ENCODE assay signal across 12 cellular contexts in genomic region chr3:38227989-38228388, GRCh38. TPM values are rescaled to one million over a fixed set of nuclear protein-coding genes. Genes with fewer than 3 reads are reported as not detected.
DNase-seq lines count a peak whose midpoint lies in the region; ATAC-seq, FAIRE-seq and TF ChIP-seq lines count a peak whose summit lies in the region.
"Had no signal": no experiment of that assay in that cellular context is flagged by ENCODE, and none has a peak within 500 bp of the region (broad histone marks: within the 10 kb centered on the region; RNA-seq: fewer than 3 reads in every experiment).

No MANE protein-coding gene starts in this region.

- no peaks in the 10 kb centered on the region for H3K9me3 Mint-ChIP-seq in astrocyte (ENCODE audit: unreplicated experiment)
- H3K9me3 Mint-ChIP-seq: CD4-positive, alpha-beta T cell had no signal

- DNase-seq in ACHN = peak; percentile 9
- DNase-seq in HFF-Myc (ENCODE audit: extremely low read depth, low read depth) = peak; percentile 15
- peak; percentile 47 for DNase-seq in astrocyte (ENCODE audit: low read depth)
- DNase-seq in left ventricle myocardium superior = no peak
- no peak for DNase-seq in DMS53 (lab: John Stamatoyannopoulos, UW)
- no peak for DNase-seq in gastrocnemius medialis
- DNase-seq: CD4-positive, alpha-beta T cell; NCI-H1417 treated with DMSO at 0.1 percent for 48 hours; stimulated activated CD4-positive, alpha-beta T cell treated with anti-CD3 and anti-CD28 coated beads, Interleukin-12 subunit alpha, Interleukin-12 subunit beta, amount 100 ng/mL, for 4 hours had no signal

- H3K27ac ChIP-seq in astrocyte (ENCODE audit: low read depth, low read length) (peak overlapping the region; percentile 29), gastrocnemius medialis (no peak overlapping the region)

- no peak overlapping the region for H2AFZ ChIP-seq in astrocyte (ENCODE audit: low read depth, low read length)

- H3K4me3 Mint-ChIP-seq in astrocyte (ENCODE audit: unreplicated experiment) = no peak overlapping the region
- H3K4me3 Mint-ChIP-seq: CD4-positive, alpha-beta T cell had no signal

- peak overlapping the region; percentile 20 for H3K9ac ChIP-seq in astrocyte (ENCODE audit: low read length)

- no peaks in the 10 kb centered on the region for H4K20me1 ChIP-seq in astrocyte (ENCODE audit: insufficient read depth, low read length)

- H3K4me3 ChIP-seq in HFF-Myc (replicated peaks; ENCODE audit: low read depth, low read length) (no peak overlapping the region), astrocyte (ENCODE audit: insufficient read depth, low read depth, low read length) (no peak overlapping the region), gastrocnemius medialis (no peak overlapping the region)

- no peak for TF ChIP-seq POLR2A in gastrocnemius medialis (IDR thresholded peaks at IDR 0.05)

- FAIRE-seq in astrocyte (lab: Jason Lieb, UNC) = peak; percentile 52
- FAIRE-seq: TTC549 had no signal

- intact Hi-C loops in left ventricle myocardium superior (cut with micrococcal nuclease) (no loop called here), gastrocnemius medialis (cut with DNase I; ENCODE audit: low total_unique reads) (no loop called here)

- H3K79me2 ChIP-seq in astrocyte (ENCODE audit: insufficient read depth, low read length) = peaks cover 5% of the 10 kb centered on the region

- no peaks in the 10 kb centered on the region for H3K9me3 ChIP-seq in astrocyte (ENCODE audit: insufficient read depth, low read depth, low read length)
- no peaks in the 10 kb centered on the region for H3K9me3 ChIP-seq in gastrocnemius medialis

- H3K27me3 Mint-ChIP-seq in astrocyte (ENCODE audit: low read depth, unreplicated experiment) = no peaks in the 10 kb centered on the region
- H3K27me3 Mint-ChIP-seq: CD4-positive, alpha-beta T cell had no signal

- no peak overlapping the region for H3K27ac Mint-ChIP-seq in astrocyte (ENCODE audit: unreplicated experiment)
- H3K27ac Mint-ChIP-seq: CD4-positive, alpha-beta T cell had no signal

- H3K4me1 ChIP-seq in astrocyte (ENCODE audit: insufficient read depth, low read length) (peaks cover 15% of the 10 kb centered on the region), gastrocnemius medialis (no peaks in the 10 kb centered on the region)

- H3K36me3 Mint-ChIP-seq in astrocyte (ENCODE audit: low read depth, unreplicated experiment) = peaks cover 20% of the 10 kb centered on the region

- TF ChIP-seq CTCF in HFF-Myc (IDR thresholded peaks at IDR 0.05; ENCODE audit: low read depth, low read length, missing control alignments) (no peak), astrocyte (IDR thresholded peaks at IDR 0.05; ENCODE audit: insufficient read depth, low read depth, low read length) (no peak), gastrocnemius medialis (IDR thresholded peaks at IDR 0.05 in 4 of 5, conservative IDR thresholded peaks at IDR 0.05 in 1 of 5) (no peak)

- H3K4me1 Mint-ChIP-seq in astrocyte (ENCODE audit: low read depth, unreplicated experiment) = peaks cover 18% of the 10 kb centered on the region

- H3K4me2 ChIP-seq in astrocyte (ENCODE audit: low read length) = peak overlapping the region; percentile 57

- peak; percentile 82 for ATAC-seq in left ventricle myocardium superior
- no peak for ATAC-seq in GM18870 (IDR thresholded peaks at IDR 0.05; ENCODE audit: unreplicated experiment)
- no peak for ATAC-seq in gastrocnemius medialis
- no peak for ATAC-seq in GM18519 (IDR thresholded peaks at IDR 0.05; ENCODE audit: low FRiP score, unreplicated experiment)

- H3K27me3 ChIP-seq in astrocyte (ENCODE audit: insufficient read depth, low read length) (no peaks in the 10 kb centered on the region), gastrocnemius medialis (no peaks in the 10 kb centered on the region)

- in situ Hi-C loops in ACHN (cut with HindIII; ENCODE audit: low pct_ligation_motif_present, low pct_unique_long_range_greater_than_20kb, low sequenced_read_pairs) (no loop called here), gastrocnemius medialis (cut with MboI; ENCODE audit: low sequenced_read_pairs in 4 of 4) (no loop called here)

- H3K36me3 ChIP-seq in astrocyte (ENCODE audit: insufficient read depth, low read length) (peaks cover 25% of the 10 kb centered on the region), gastrocnemius medialis (peaks cover 0 to 51% of the 10 kb centered on the region in 2 donors)

RNA-seq across cellular contexts. Expression of gene SLC22A13, which starts 37.6 kb away (rescaled TPM):
- total RNA-seq in astrocyte (0.72 and 1.8 TPM in 2 replicates), left ventricle myocardium superior (not detected), gastrocnemius medialis (under 1 TPM in 3 of 4 donors, not detected in 1; 0.29 to 0.58 (median 0.51) TPM)

RNA-seq across cellular contexts. Expression of gene SLC22A14, which starts 54.1 kb away (rescaled TPM):
- total RNA-seq in astrocyte = 0.45 and 0.84 TPM in 2 replicates
- total RNA-seq in left ventricle myocardium superior = not detected
- under 1 TPM in 1 of 4 donors, not detected in 3; 0.31 TPM for total RNA-seq in gastrocnemius medialis

Comparison
In these comparisons a context has a peak if more than half of its experiments do, and no peak if none do; other contexts are left out.
1. DNase-seq: peak in ACHN (single experiment), HFF-Myc (single experiment) and astrocyte (single experiment); none in left ventricle myocardium superior (single experiment), DMS53 (single experiment) and gastrocnemius medialis (0 of 2).